Comparison of ENCODE assay signal across 16 cellular contexts in the genomic region with DNA sequence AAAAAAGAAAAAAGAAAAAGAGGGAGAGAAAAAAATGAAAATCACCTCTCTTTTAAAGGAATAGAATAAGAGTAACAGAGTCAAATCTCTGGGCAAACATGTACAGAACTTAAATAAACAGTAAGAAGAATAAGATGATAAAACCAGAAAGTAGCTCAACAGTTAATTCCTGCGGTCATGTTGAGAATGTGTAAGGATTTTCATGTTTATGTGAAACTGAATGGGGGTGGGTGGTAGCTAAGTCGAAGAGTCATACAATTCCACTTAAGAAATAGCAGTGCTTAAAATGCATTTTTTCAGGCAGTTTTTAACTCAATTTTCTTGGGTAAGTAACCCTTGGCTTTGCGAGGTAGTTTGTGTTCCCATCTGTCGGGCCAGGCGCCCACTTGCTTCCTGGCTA.
A peak's percentile ranks its signal among the peaks of the same experiment; 100 is the strongest.
DNase-seq lines count a peak whose midpoint lies in the region; TF ChIP-seq lines count a peak whose summit lies in the region.
"Had no signal": no experiment of that assay in that cellular context is flagged by ENCODE, and none has a peak within 500 bp of the region (broad histone marks: within the 10 kb centered on the region; RNA-seq: fewer than 3 reads in every experiment).

No MANE protein-coding gene starts in this region.

- POLR2A ChIA-PET in activated CD4-positive, alpha-beta memory T cell treated with anti-CD3 and anti-CD28 coated beads for 36 hours (lab: Charles Lee): interaction anchor here (0.6 to 1.1 kb wide), 5 partner anchors 33 to 1524 kb away, joined by 3 to 7 read pairs (median 4); partner anchors contain the start of genes ARHGEF18 and MCOLN1
- POLR2A ChIA-PET in activated CD4-positive, alpha-beta memory T cell treated with anti-CD3 and anti-CD28 coated beads, Interleukin-2, amount 10 ng/mL, durations not matched to agents 7 days and 5 days (lab: Charles Lee): no interaction called here
- POLR2A ChIA-PET in RWPE1 (lab: Yijun Ruan, JAX; ENCODE audit: low non-redundant PET): no interaction called here

- peak overlapping the region; percentile 92 for H3K27ac ChIP-seq in RWPE1
- peak overlapping the region; percentile 57 for H3K27ac ChIP-seq in effector memory CD4-positive, alpha-beta T cell (ENCODE audit: insufficient read depth, low read length, poor library complexity, severe bottlenecking)
- H3K27ac ChIP-seq: coronary artery, esophagus muscularis mucosa, ovary, spleen had no signal

- H3K4me3 ChIP-seq in effector memory CD4-positive, alpha-beta T cell (ENCODE audit: insufficient read depth, low read depth, low read length, poor library complexity, severe bottlenecking): no peak overlapping the region
- H3K4me3 ChIP-seq: coronary artery, esophagus muscularis mucosa, ovary, spleen had no signal

- H3K36me3 Mint-ChIP-seq in activated CD4-positive, alpha-beta memory T cell treated with anti-CD3 and anti-CD28 coated beads for 36 hours: peaks cover 1% of the 10 kb centered on the region
- H3K36me3 Mint-ChIP-seq in activated CD4-positive, alpha-beta memory T cell treated with anti-CD3 and anti-CD28 coated beads, Interleukin-2, amount 10 ng/mL, durations not matched to agents 7 days and 5 days (ENCODE audit: low read depth): peaks cover 8% of the 10 kb centered on the region

- no peak overlapping the region for H3K4me3 Mint-ChIP-seq in activated CD4-positive, alpha-beta memory T cell treated with anti-CD3 and anti-CD28 coated beads for 36 hours
- H3K4me3 Mint-ChIP-seq in activated CD4-positive, alpha-beta memory T cell treated with anti-CD3 and anti-CD28 coated beads, Interleukin-2, amount 10 ng/mL, durations not matched to agents 7 days and 5 days: no peak overlapping the region

- H3K36me3 ChIP-seq in effector memory CD4-positive, alpha-beta T cell (ENCODE audit: control insufficient read depth, insufficient read depth, low read length): peaks cover 60% of the 10 kb centered on the region
- H3K36me3 ChIP-seq: ovary had no signal

- H3K27ac Mint-ChIP-seq in activated CD4-positive, alpha-beta memory T cell treated with anti-CD3 and anti-CD28 coated beads for 36 hours: peak overlapping the region; percentile 89
- no peak overlapping the region for H3K27ac Mint-ChIP-seq in activated CD4-positive, alpha-beta memory T cell treated with anti-CD3 and anti-CD28 coated beads, Interleukin-2, amount 10 ng/mL, durations not matched to agents 7 days and 5 days

- no peaks in the 10 kb centered on the region for H3K27me3 Mint-ChIP-seq in activated CD4-positive, alpha-beta memory T cell treated with anti-CD3 and anti-CD28 coated beads for 36 hours
- no peaks in the 10 kb centered on the region for H3K27me3 Mint-ChIP-seq in activated CD4-positive, alpha-beta memory T cell treated with anti-CD3 and anti-CD28 coated beads, Interleukin-2, amount 10 ng/mL, durations not matched to agents 7 days and 5 days

- no peaks in the 10 kb centered on the region for H3K9me3 ChIP-seq in effector memory CD4-positive, alpha-beta T cell (ENCODE audit: control insufficient read depth, low read length)
- H3K9me3 ChIP-seq: esophagus muscularis mucosa, ovary, spleen had no signal

- no peaks in the 10 kb centered on the region for H3K27me3 ChIP-seq in effector memory CD4-positive, alpha-beta T cell (replicated peaks; ENCODE audit: control insufficient read depth, insufficient read depth, low read length, poor library complexity, severe bottlenecking)
- H3K27me3 ChIP-seq: esophagus muscularis mucosa, ovary, spleen had no signal

- intact Hi-C loops in activated CD4-positive, alpha-beta memory T cell treated with anti-CD3 and anti-CD28 coated beads for 36 hours (cut with micrococcal nuclease): no loop called here

- no peaks in the 10 kb centered on the region for H3K4me1 ChIP-seq in effector memory CD4-positive, alpha-beta T cell (ENCODE audit: control insufficient read depth, insufficient read depth, low read length, poor library complexity, severe bottlenecking)
- H3K4me1 ChIP-seq: esophagus muscularis mucosa had no signal

- no peak for DNase-seq in activated CD4-positive, alpha-beta memory T cell treated with anti-CD3 and anti-CD28 coated beads for 36 hours
- no peak for DNase-seq in activated CD4-positive, alpha-beta memory T cell treated with anti-CD3 and anti-CD28 coated beads, Interleukin-2, amount 10 ng/mL, durations not matched to agents 7 days and 5 days
- DNase-seq in RWPE1 (ENCODE audit: low spot score) (no peak), non-pigmented ciliary epithelial cell (ENCODE audit: low read depth) (peak; percentile 55), NCI-H146 treated with DMSO at 0.1 percent for 48 hours (lab: John Stamatoyannopoulos, UW; ENCODE audit: unreplicated experiment) (no peak), retina (no peak), NCI-H82 (lab: John Stamatoyannopoulos, UW) (no peak)
- DNase-seq in effector memory CD4-positive, alpha-beta T cell: no peak
- DNase-seq: ACHN, mesendoderm, NCI-H2081, NCI-H774, ovary, spleen had no signal

- no peak for TF ChIP-seq CTCF in RWPE1 (conservative IDR thresholded peaks at IDR 0.05; ENCODE audit: low read depth)

- peaks cover 32% of the 10 kb centered on the region for H3K4me1 Mint-ChIP-seq in activated CD4-positive, alpha-beta memory T cell treated with anti-CD3 and anti-CD28 coated beads for 36 hours (ENCODE audit: low read depth)
- H3K4me1 Mint-ChIP-seq in activated CD4-positive, alpha-beta memory T cell treated with anti-CD3 and anti-CD28 coated beads, Interleukin-2, amount 10 ng/mL, durations not matched to agents 7 days and 5 days: peaks cover 15% of the 10 kb centered on the region

- CTCF ChIA-PET in activated CD4-positive, alpha-beta memory T cell treated with anti-CD3 and anti-CD28 coated beads for 36 hours (lab: Charles Lee): interaction anchor here (0.7 to 1.8 kb wide), 4 partner anchors 30 to 103 kb away, joined by 3 to 6 read pairs (median 5); no protein-coding TSS in a partner anchor
- CTCF ChIA-PET in activated CD4-positive, alpha-beta memory T cell treated with anti-CD3 and anti-CD28 coated beads, Interleukin-2, amount 10 ng/mL, durations not matched to agents 7 days and 5 days (lab: Charles Lee): interaction anchor here (1.3 kb wide), 1 partner anchor 73 kb away, joined by 4 read pairs; no protein-coding TSS in a partner anchor
- CTCF ChIA-PET in RWPE1 (lab: Yijun Ruan, JAX): interaction anchor here (0.6 kb wide), 1 partner anchor 140 kb away, joined by 6 read pairs; no protein-coding TSS in a partner anchor

- no peaks in the 10 kb centered on the region for H3K9me3 Mint-ChIP-seq in activated CD4-positive, alpha-beta memory T cell treated with anti-CD3 and anti-CD28 coated beads for 36 hours
- no peaks in the 10 kb centered on the region for H3K9me3 Mint-ChIP-seq in activated CD4-positive, alpha-beta memory T cell treated with anti-CD3 and anti-CD28 coated beads, Interleukin-2, amount 10 ng/mL, durations not matched to agents 7 days and 5 days
